In the genomic region with DNA sequence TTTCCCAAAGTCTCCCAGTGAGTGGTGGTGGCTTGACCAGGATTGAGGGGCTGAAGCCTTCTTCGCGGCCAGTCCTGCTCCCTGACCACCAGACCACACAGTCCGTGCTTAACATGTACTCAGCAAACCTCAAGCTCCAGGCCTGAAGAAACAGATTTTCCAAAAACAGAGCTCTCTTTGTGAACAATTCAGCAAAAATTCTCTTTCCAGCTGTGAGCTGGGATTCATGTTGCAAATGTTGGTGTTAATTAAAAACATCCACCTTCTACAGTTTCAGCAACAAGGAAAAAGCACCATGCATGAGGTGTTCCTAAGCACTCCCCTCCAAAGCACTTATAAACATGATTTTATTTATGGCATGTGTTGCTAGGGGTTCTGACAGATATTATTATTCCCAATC, we compare ENCODE assay signal across 17 cellular contexts.
DNase-seq lines count a peak whose midpoint lies in the region; ATAC-seq and TF ChIP-seq lines count a peak whose summit lies in the region.
"Had no signal": no experiment of that assay in that cellular context is flagged by ENCODE, and none has a peak within 500 bp of the region (broad histone marks: within the 10 kb centered on the region; RNA-seq: fewer than 3 reads in every experiment).

No MANE protein-coding gene starts in this region.

- H3K27me3 ChIP-seq in spleen (replicated peaks in 1 of 7): no peaks in the 10 kb centered on the region
- H3K27me3 ChIP-seq: testis had no signal

- H3K36me3 Mint-ChIP-seq in activated CD4-positive, alpha-beta memory T cell treated with anti-CD3 and anti-CD28 coated beads for 36 hours: peaks cover 77% of the 10 kb centered on the region
- H3K36me3 Mint-ChIP-seq in activated CD4-positive, alpha-beta memory T cell treated with anti-CD3 and anti-CD28 coated beads, Interleukin-2, amount 10 ng/mL, durations not matched to agents 7 days and 5 days (ENCODE audit: low read depth): peaks cover 91% of the 10 kb centered on the region

- H3K4me1 Mint-ChIP-seq in activated CD4-positive, alpha-beta memory T cell treated with anti-CD3 and anti-CD28 coated beads for 36 hours (ENCODE audit: low read depth): peaks cover 71% of the 10 kb centered on the region
- peaks cover 65% of the 10 kb centered on the region for H3K4me1 Mint-ChIP-seq in activated CD4-positive, alpha-beta memory T cell treated with anti-CD3 and anti-CD28 coated beads, Interleukin-2, amount 10 ng/mL, durations not matched to agents 7 days and 5 days

- H3K9me3 ChIP-seq in spleen: no peaks in the 10 kb centered on the region
- H3K9me3 ChIP-seq: testis had no signal

- intact Hi-C loops in activated CD4-positive, alpha-beta memory T cell treated with anti-CD3 and anti-CD28 coated beads for 36 hours (cut with micrococcal nuclease): no loop called here
- intact Hi-C loops in spleen (cut with DNase I; ENCODE audit: low total_unique reads): no loop called here

- no peaks in the 10 kb centered on the region for H3K9me3 Mint-ChIP-seq in activated CD4-positive, alpha-beta memory T cell treated with anti-CD3 and anti-CD28 coated beads for 36 hours
- no peaks in the 10 kb centered on the region for H3K9me3 Mint-ChIP-seq in activated CD4-positive, alpha-beta memory T cell treated with anti-CD3 and anti-CD28 coated beads, Interleukin-2, amount 10 ng/mL, durations not matched to agents 7 days and 5 days
- H3K9me3 Mint-ChIP-seq: dendritic cell treated with granulocyte-macrophage colony-stimulating factor and Interleukin-4, amounts not matched to agents 40 ng/mL and 50 ng/mL, for 4 days; T-helper 2 cell treated with Interferon-gamma antibody and Interleukin-4, amounts not matched to agents 5 μg/mL and 100 μg/mL, for 36 hours had no signal

- CTCF ChIA-PET in activated CD4-positive, alpha-beta memory T cell treated with anti-CD3 and anti-CD28 coated beads for 36 hours (lab: Charles Lee): interaction anchor here (1.0 to 2.1 kb wide), 5 partner anchors 11 to 301 kb away, joined by 3 to 6 read pairs (median 5); no protein-coding TSS in a partner anchor
- CTCF ChIA-PET in activated CD4-positive, alpha-beta memory T cell treated with anti-CD3 and anti-CD28 coated beads, Interleukin-2, amount 10 ng/mL, durations not matched to agents 7 days and 5 days (lab: Charles Lee): interaction anchor here (1.5 to 2.5 kb wide), 4 partner anchors 135 to 174 kb away, joined by 5 to 8 read pairs (median 7); no protein-coding TSS in a partner anchor

- peak overlapping the region; percentile 60 for H3K27ac Mint-ChIP-seq in activated CD4-positive, alpha-beta memory T cell treated with anti-CD3 and anti-CD28 coated beads for 36 hours
- H3K27ac Mint-ChIP-seq in activated CD4-positive, alpha-beta memory T cell treated with anti-CD3 and anti-CD28 coated beads, Interleukin-2, amount 10 ng/mL, durations not matched to agents 7 days and 5 days: no peak overlapping the region
- H3K27ac Mint-ChIP-seq: dendritic cell treated with granulocyte-macrophage colony-stimulating factor and Interleukin-4, amounts not matched to agents 40 ng/mL and 50 ng/mL, for 4 days had no signal

- no peak overlapping the region for H3K4me3 Mint-ChIP-seq in activated CD4-positive, alpha-beta memory T cell treated with anti-CD3 and anti-CD28 coated beads for 36 hours
- no peak overlapping the region for H3K4me3 Mint-ChIP-seq in activated CD4-positive, alpha-beta memory T cell treated with anti-CD3 and anti-CD28 coated beads, Interleukin-2, amount 10 ng/mL, durations not matched to agents 7 days and 5 days
- H3K4me3 Mint-ChIP-seq: dendritic cell treated with granulocyte-macrophage colony-stimulating factor and Interleukin-4, amounts not matched to agents 40 ng/mL and 50 ng/mL, for 4 days; T-helper 2 cell treated with Interferon-gamma antibody and Interleukin-4, amounts not matched to agents 5 μg/mL and 100 μg/mL, for 36 hours had no signal

- H3K27me3 Mint-ChIP-seq in activated CD4-positive, alpha-beta memory T cell treated with anti-CD3 and anti-CD28 coated beads for 36 hours: no peaks in the 10 kb centered on the region
- H3K27me3 Mint-ChIP-seq in activated CD4-positive, alpha-beta memory T cell treated with anti-CD3 and anti-CD28 coated beads, Interleukin-2, amount 10 ng/mL, durations not matched to agents 7 days and 5 days: no peaks in the 10 kb centered on the region
- H3K27me3 Mint-ChIP-seq: dendritic cell treated with granulocyte-macrophage colony-stimulating factor and Interleukin-4, amounts not matched to agents 40 ng/mL and 50 ng/mL, for 4 days had no signal

- in situ Hi-C loops in GM13977 (cut with MboI; ENCODE audit: low pct_unique_long_range_greater_than_20kb, low sequenced_read_pairs, unreplicated experiment): loop anchor here (25.0 kb wide), 1 partner anchor 171 kb away; no protein-coding TSS in a partner anchor

- TF ChIP-seq POLR2A in spleen (IDR thresholded peaks at IDR 0.05): no peak

- H3K36me3 ChIP-seq in spleen: peaks cover 10 to 85% (median 65%) of the 10 kb centered on the region in 6 donors

- H3K4me3 ChIP-seq in fibroblast of mammary gland (ENCODE audit: control insufficient read depth, low read depth, low read length) (no peak overlapping the region), spleen (no peak overlapping the region), coronary artery (no peak overlapping the region)
- H3K4me3 ChIP-seq: testis had no signal

- no peak for TF ChIP-seq CTCF in fibroblast of mammary gland (conservative IDR thresholded peaks at IDR 0.05; ENCODE audit: control insufficient read depth, insufficient read depth, low read depth, low read length)
- no peak for TF ChIP-seq CTCF in spleen (IDR thresholded peaks at IDR 0.05 in 8 of 11, conservative IDR thresholded peaks at IDR 0.05 in 3 of 11)
- TF ChIP-seq CTCF in GM13977 (IDR thresholded peaks at IDR 0.05; ENCODE audit: extremely low read depth, insufficient read depth, missing control alignments): no peak
- no peak for TF ChIP-seq CTCF in coronary artery (IDR thresholded peaks at IDR 0.05)

- peak; percentile 9; the same call in 2 of the 3 replicates for ATAC-seq in SK-N-SH treated with all-trans-retinoic acid at 6 μM for 48 hours

- DNase-seq in activated CD4-positive, alpha-beta memory T cell treated with anti-CD3 and anti-CD28 coated beads for 36 hours: no peak
- no peak for DNase-seq in activated CD4-positive, alpha-beta memory T cell treated with anti-CD3 and anti-CD28 coated beads, Interleukin-2, amount 10 ng/mL, durations not matched to agents 7 days and 5 days
- DNase-seq in fibroblast of mammary gland (ENCODE audit: low read depth) (peak; percentile 58), spleen (no peak), GM13977 (ENCODE audit: low spot score) (no peak), NCI-H2081 (lab: John Stamatoyannopoulos, UW) (no peak), coronary artery (ENCODE audit: low spot score) (no peak)
- DNase-seq: 8988T; activated CD4-positive, alpha-beta T cell treated with anti-CD3 and anti-CD28 coated beads, Interleukin-2, amount 50 U/mL, for 48 hours; activated naive CD4-positive, alpha-beta T cell treated with anti-CD3 and anti-CD28 coated beads, Interleukin-2, amount 50 U/mL, for 16 hours; islet precursor cell; KG1; NCI-H526; testis had no signal

- peaks cover 11 to 88% (median 33%) of the 10 kb centered on the region in 6 donors for H3K4me1 ChIP-seq in spleen

- H3K27ac ChIP-seq in spleen (peak overlapping the region in 6 of 8 donors; percentile 21 to 95 (median 44)), coronary artery (peak overlapping the region in 1 of 2 donors; percentile 53)
- H3K27ac ChIP-seq: testis had no signal

- 94 to 100% (median 97%) methylated on average over 3 of the region's 3 CpGs for WGBS in spleen, 5 donors

- POLR2A ChIA-PET in activated CD4-positive, alpha-beta memory T cell treated with anti-CD3 and anti-CD28 coated beads for 36 hours (lab: Charles Lee): interaction anchor here (0.8 kb wide), 1 partner anchor 204 kb away, joined by 3 read pairs; no protein-coding TSS in a partner anchor
- POLR2A ChIA-PET in activated CD4-positive, alpha-beta memory T cell treated with anti-CD3 and anti-CD28 coated beads, Interleukin-2, amount 10 ng/mL, durations not matched to agents 7 days and 5 days (lab: Charles Lee): interaction anchor here (0.8 to 21.4 kb wide), 17 partner anchors 11 to 172 kb away, joined by 3 to 884 read pairs (median 4); no protein-coding TSS in a partner anchor

TF ChIP-seq in SK-N-SH treated with all-trans-retinoic acid at 6 μM for 48 hours, 23 proteins besides CTCF, POLR2A, EP300 and RAD21:
- TF ChIP-seq, protein P1, sequence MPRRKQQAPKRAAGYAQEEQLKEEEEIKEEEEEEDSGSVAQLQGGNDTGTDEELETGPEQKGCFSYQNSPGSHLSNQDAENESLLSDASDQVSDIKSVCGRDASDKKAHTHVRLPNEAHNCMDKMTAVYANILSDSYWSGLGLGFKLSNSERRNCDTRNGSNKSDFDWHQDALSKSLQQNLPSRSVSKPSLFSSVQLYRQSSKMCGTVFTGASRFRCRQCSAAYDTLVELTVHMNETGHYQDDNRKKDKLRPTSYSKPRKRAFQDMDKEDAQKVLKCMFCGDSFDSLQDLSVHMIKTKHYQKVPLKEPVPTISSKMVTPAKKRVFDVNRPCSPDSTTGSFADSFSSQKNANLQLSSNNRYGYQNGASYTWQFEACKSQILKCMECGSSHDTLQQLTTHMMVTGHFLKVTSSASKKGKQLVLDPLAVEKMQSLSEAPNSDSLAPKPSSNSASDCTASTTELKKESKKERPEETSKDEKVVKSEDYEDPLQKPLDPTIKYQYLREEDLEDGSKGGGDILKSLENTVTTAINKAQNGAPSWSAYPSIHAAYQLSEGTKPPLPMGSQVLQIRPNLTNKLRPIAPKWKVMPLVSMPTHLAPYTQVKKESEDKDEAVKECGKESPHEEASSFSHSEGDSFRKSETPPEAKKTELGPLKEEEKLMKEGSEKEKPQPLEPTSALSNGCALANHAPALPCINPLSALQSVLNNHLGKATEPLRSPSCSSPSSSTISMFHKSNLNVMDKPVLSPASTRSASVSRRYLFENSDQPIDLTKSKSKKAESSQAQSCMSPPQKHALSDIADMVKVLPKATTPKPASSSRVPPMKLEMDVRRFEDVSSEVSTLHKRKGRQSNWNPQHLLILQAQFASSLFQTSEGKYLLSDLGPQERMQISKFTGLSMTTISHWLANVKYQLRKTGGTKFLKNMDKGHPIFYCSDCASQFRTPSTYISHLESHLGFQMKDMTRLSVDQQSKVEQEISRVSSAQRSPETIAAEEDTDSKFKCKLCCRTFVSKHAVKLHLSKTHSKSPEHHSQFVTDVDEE (CRISPR knock-in tag; IDR thresholded peaks at IDR 0.05): no peak
- no peak for TF ChIP-seq ZFP30 (CRISPR knock-in tag; IDR thresholded peaks at IDR 0.05)
- TF ChIP-seq ESRRG (CRISPR knock-in tag; IDR thresholded peaks at IDR 0.05): no peak
- TF ChIP-seq PPARA (CRISPR knock-in tag; IDR thresholded peaks at IDR 0.05; ENCODE audit: borderline replicate concordance): no peak
- TF ChIP-seq ZFP3 (CRISPR knock-in tag; IDR thresholded peaks at IDR 0.05): no peak
